Comparison of ENCODE assay signal across 9 cellular contexts in genomic region chrX:45756562-45756961, GRCh38.
DNase-seq lines count a peak whose midpoint lies in the region; ATAC-seq, FAIRE-seq and TF ChIP-seq lines count a peak whose summit lies in the region.
"Had no signal": no experiment of that assay in that cellular context is flagged by ENCODE, and none has a peak within 500 bp of the region (broad histone marks: within the 10 kb centered on the region; RNA-seq: fewer than 3 reads in every experiment).

No MANE protein-coding gene starts in this region.

- no peaks in the 10 kb centered on the region for H3K4me1 ChIP-seq in A673 (ENCODE audit: insufficient read depth, low read length, poor library complexity, severe bottlenecking)
- H3K4me1 ChIP-seq: parathyroid adenoma had no signal

- no peak for ATAC-seq in GM18867 (IDR thresholded peaks at IDR 0.05; ENCODE audit: unreplicated experiment)

- CTCF ChIA-PET in A673 (lab: Charles Lee), result no interaction called here

- no peaks in the 10 kb centered on the region for H3K9me3 ChIP-seq in A673 (ENCODE audit: low read depth, low read length, poor library complexity, severe bottlenecking)

- POLR2A ChIA-PET in A673 (lab: Charles Lee; ENCODE audit: low non-redundant PET), result no interaction called here

- H3K4me3 ChIP-seq in A673 (ENCODE audit: low read depth, low read length, poor library complexity, severe bottlenecking) (no peak overlapping the region), astrocyte of the spinal cord (ENCODE audit: low read depth, low read length) (no peak overlapping the region)

- intact Hi-C loops in A673 (cut with micrococcal nuclease; ENCODE audit: unreplicated experiment), result no loop called here

- FAIRE-seq in GM12892 (lab: Jason Lieb, UNC), result peak; percentile 40

- H3K27me3 ChIP-seq in A673 (replicated peaks; ENCODE audit: insufficient read depth, low read depth, low read length, poor library complexity), result no peaks in the 10 kb centered on the region

- TF ChIP-seq CTCF in A673 (conservative IDR thresholded peaks at IDR 0.05; ENCODE audit: low read depth, low read length), result no peak
- no peak for TF ChIP-seq CTCF in astrocyte of the spinal cord (IDR thresholded peaks at IDR 0.05; ENCODE audit: low read depth, low read length)

- DNase-seq in A673 (ENCODE audit: low spot score) (peak; percentile 40), GM12892 (ENCODE audit: insufficient read length) (no peak), NCI-H345 treated with DMSO at 0.1 percent for 48 hours (lab: John Stamatoyannopoulos, UW; ENCODE audit: unreplicated experiment) (peak; percentile 63), astrocyte of the spinal cord (ENCODE audit: low read depth, low spot score) (peak; percentile 44), nucleus accumbens (lab: John Stamatoyannopoulos, UW) (no peak), RPMI8226 (no peak)
- no peak for DNase-seq in stimulated activated CD8-positive, alpha-beta memory T cell treated with anti-CD3 and anti-CD28 coated beads, Interleukin-4, amount 100 ng/mL, for 48 hours

- no TSS peak for BruUV-seq in A673 (replicated peaks; lab: Mats Ljungman, UMichigan)

- peaks cover 7% of the 10 kb centered on the region for H3K36me3 ChIP-seq in A673 (ENCODE audit: insufficient read depth, low read length, poor library complexity, severe bottlenecking)

- H3K27ac ChIP-seq in A673 (ENCODE audit: low read depth, low read length, poor library complexity, severe bottlenecking), result no peak overlapping the region
- H3K27ac ChIP-seq: parathyroid adenoma had no signal

- in situ Hi-C loops in astrocyte of the spinal cord (cut with HindIII; ENCODE audit: low sequenced_read_pairs), result no loop called here

- TF ChIP-seq POLR2A in GM12892 (IDR thresholded peaks at IDR 0.05; ENCODE audit: low read depth, low read length), result no peak

Comparison
In these comparisons a context has a peak if more than half of its experiments do, and no peak if none do; other contexts are left out.
1. DNase-seq: peak in A673 (single experiment), NCI-H345 treated with DMSO at 0.1 percent for 48 hours (single experiment) and astrocyte of the spinal cord (single experiment); none in GM12892 (single experiment), nucleus accumbens (0 of 56), RPMI8226 (single experiment) and stimulated activated CD8-positive, alpha-beta memory T cell treated with anti-CD3 and anti-CD28 coated beads, Interleukin-4, amount 100 ng/mL, for 48 hours (single experiment).